Comparison of ENCODE assay signal across 1 cellular context in genomic region chr12:132437252-132438138, GRCh38.
TF ChIP-seq lines count a peak whose summit lies in the region.

No MANE protein-coding gene starts in this region.

TF ChIP-seq in HEK293, 187 proteins besides CTCF, POLR2A, EP300 and RAD21 (continued from another document):
- TF ChIP-seq ZNF148 (tag by site-specific recombination; IDR thresholded peaks at IDR 0.05; ENCODE audit: borderline replicate concordance) (no peak), ZNF398 (tag by site-specific recombination; IDR thresholded peaks at IDR 0.05) (peak; percentile 87), MYNN (tag by site-specific recombination; IDR thresholded peaks at IDR 0.05; ENCODE audit: borderline replicate concordance) (no peak), ZNF2 (tag by site-specific recombination; IDR thresholded peaks at IDR 0.05) (no peak), ZNF133 (tag by site-specific recombination; IDR thresholded peaks at IDR 0.05) (no peak), PRDM4 (tag by site-specific recombination; IDR thresholded peaks at IDR 0.05) (no peak), ZNF830 (tag by site-specific recombination; IDR thresholded peaks at IDR 0.05; ENCODE audit: low read depth) (no peak), ZNF223 (tag by site-specific recombination; IDR thresholded peaks at IDR 0.05) (no peak), ZSCAN23 (tag by site-specific recombination; IDR thresholded peaks at IDR 0.05) (no peak), ZBTB17 (tag by site-specific recombination; IDR thresholded peaks at IDR 0.05) (peak; percentile 25; the same call in 1 of the 2 replicates), ZNF704 (tag by site-specific recombination; IDR thresholded peaks at IDR 0.05) (no peak), ZNF654 (tag by site-specific recombination; IDR thresholded peaks at IDR 0.05; ENCODE audit: low read depth) (no peak), WT1 (tag by site-specific recombination; IDR thresholded peaks at IDR 0.05) (peak; percentile 78), ZBTB1 (tag by site-specific recombination; IDR thresholded peaks at IDR 0.05) (no peak), ZNF341 (tag by site-specific recombination; IDR thresholded peaks at IDR 0.05; ENCODE audit: low read depth) (peak; percentile 41; the same call in 1 of the 2 replicates), GFI1B (tag by site-specific recombination; IDR thresholded peaks at IDR 0.05) (no peak), ZNF112 (tag by site-specific recombination; IDR thresholded peaks at IDR 0.05) (no peak), HOXD13 (CRISPR knock-in tag; IDR thresholded peaks at IDR 0.05; ENCODE audit: borderline replicate concordance) (no peak), ZNF214 (tag by site-specific recombination; IDR thresholded peaks at IDR 0.05; ENCODE audit: borderline replicate concordance) (no peak), ZNF513 (tag by site-specific recombination; IDR thresholded peaks at IDR 0.05) (no peak), KLF17 (tag by site-specific recombination; IDR thresholded peaks at IDR 0.05) (0 out of 2 replicates have a peak, but pooled peaks have one; percentile 33), BCL6B (tag by site-specific recombination; IDR thresholded peaks at IDR 0.05) (no peak)
TF ChIP-seq in HEK293: peak in this region for 14.
